ENCODE assay signal across 13 cellular contexts in the genomic region with DNA sequence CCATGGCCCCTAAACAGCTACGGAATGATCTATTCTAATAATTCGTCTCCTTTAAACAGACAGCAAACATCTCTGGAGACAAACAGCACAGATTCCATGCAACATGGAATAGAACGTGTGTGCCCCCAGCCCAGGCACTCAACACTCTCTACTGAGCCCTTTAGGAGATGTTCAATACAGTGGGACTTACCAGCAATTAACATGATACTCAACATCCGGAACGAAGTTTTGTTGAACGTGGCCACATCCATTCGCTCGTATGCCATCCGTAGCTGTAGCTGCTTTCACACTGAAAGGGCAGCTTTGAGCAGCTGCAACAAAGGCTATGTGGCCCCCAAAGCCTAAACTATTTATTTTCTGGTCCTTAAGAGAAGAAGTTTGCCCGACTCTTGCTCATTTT. TPM values are rescaled to one million over a fixed set of nuclear protein-coding genes. Genes with fewer than 3 reads are reported as not detected.
DNase-seq lines count a peak whose midpoint lies in the region; ATAC-seq and TF ChIP-seq lines count a peak whose summit lies in the region.
"Had no signal": no experiment of that assay in that cellular context is flagged by ENCODE, and none has a peak within 500 bp of the region (broad histone marks: within the 10 kb centered on the region; RNA-seq: fewer than 3 reads in every experiment).

No MANE protein-coding gene starts in this region.

- no peak overlapping the region for H2BK5ac ChIP-seq in mesenchymal stem cell (ENCODE audit: low read depth, low read length, poor library complexity, severe bottlenecking)

- no peaks in the 10 kb centered on the region for H3K9me2 ChIP-seq in Karpas-422 (replicated peaks; ENCODE audit: insufficient read depth, low read length)

- TF ChIP-seq CTCF in DND-41 (IDR thresholded peaks at IDR 0.05; ENCODE audit: borderline replicate concordance, extremely low read depth, low read length, poor library complexity, severe bottlenecking): no peak
- no peak for TF ChIP-seq CTCF in brain (conservative IDR thresholded peaks at IDR 0.05)
- TF ChIP-seq CTCF in osteocyte (IDR thresholded peaks at IDR 0.05): no peak

- peak; percentile 23 for ATAC-seq in DND-41 (ENCODE audit: insufficient read depth, low read depth)

- H3K9me3 Mint-ChIP-seq in activated CD4-positive, alpha-beta T cell treated with anti-CD3 and anti-CD28 coated beads, Interleukin-2, amount 10 ng/mL, durations not matched to agents 24 days and 14 days: no peaks in the 10 kb centered on the region
- H3K9me3 Mint-ChIP-seq in brain (peaks cover 0 to 4% (median 0%) of the 10 kb centered on the region in 5 experiments), osteocyte (ENCODE audit: unreplicated experiment) (no peaks in the 10 kb centered on the region)

- H3K4me2 ChIP-seq in DND-41 (ENCODE audit: insufficient read depth, low read length) (peak overlapping the region; percentile 87), Karpas-422 (ENCODE audit: low read depth, low read length, poor library complexity, severe bottlenecking) (no peak overlapping the region), mesenchymal stem cell (ENCODE audit: low read length, poor library complexity, severe bottlenecking) (no peak overlapping the region)

- no peak overlapping the region for H3K14ac ChIP-seq in mesenchymal stem cell (ENCODE audit: low read length in 2 of 2)

- H3K9me3 ChIP-seq in DND-41 (ENCODE audit: insufficient read depth, low read length, severe bottlenecking) (no peaks in the 10 kb centered on the region), Karpas-422 (ENCODE audit: low read length) (no peaks in the 10 kb centered on the region), mesenchymal stem cell (ENCODE audit: control insufficient read depth, low read length) (no peaks in the 10 kb centered on the region)

- H3K4me1 ChIP-seq in DND-41 (ENCODE audit: insufficient read depth, low read length) (peaks cover 53% of the 10 kb centered on the region), Karpas-422 (ENCODE audit: low read length) (no peaks in the 10 kb centered on the region), mesenchymal stem cell (ENCODE audit: control insufficient read depth, insufficient read depth, low read depth, low read length) (peaks cover 6% of the 10 kb centered on the region)

- H3K79me1 ChIP-seq in mesenchymal stem cell (replicated peaks; ENCODE audit: low read length, poor library complexity, severe bottlenecking): no peaks in the 10 kb centered on the region

- H2AFZ ChIP-seq in DND-41 (ENCODE audit: low read depth, low read length) (peak overlapping the region; percentile 52), Karpas-422 (ENCODE audit: low read length) (no peak overlapping the region), mesenchymal stem cell (ENCODE audit: low read depth, low read length) (no peak overlapping the region)

- H3K27ac ChIP-seq in DND-41 (ENCODE audit: low read length) (peak overlapping the region; percentile 97), Karpas-422 (ENCODE audit: low read length) (no peak overlapping the region), mesenchymal stem cell (ENCODE audit: low read length, poor library complexity, severe bottlenecking) (no peak overlapping the region)
- H3K27ac ChIP-seq: 22Rv1, RWPE1 had no signal

- H2AK5ac ChIP-seq in mesenchymal stem cell (ENCODE audit: low read length, severe bottlenecking): no peak overlapping the region

- H2BK12ac ChIP-seq in mesenchymal stem cell (ENCODE audit: low read length in 2 of 2): no peak overlapping the region

- H3K23ac ChIP-seq in mesenchymal stem cell (ENCODE audit: low read length in 2 of 2): no peak overlapping the region

- peak; percentile 53 for DNase-seq in activated CD4-positive, alpha-beta T cell treated with anti-CD3 and anti-CD28 coated beads, Interleukin-2, amount 10 ng/mL, durations not matched to agents 24 days and 14 days
- DNase-seq in activated CD4-positive, alpha-beta T cell treated with anti-CD3 and anti-CD28 coated beads, Interleukin-2, amount 50 U/mL, for 48 hours: no peak
- DNase-seq in DND-41 (peak; percentile 54), osteocyte (ENCODE audit: extremely low spot score, unreplicated experiment) (peak; percentile 48), Karpas-422 (no peak), LoVo (ENCODE audit: low spot score) (no peak), mesenchymal stem cell (no peak)
- DNase-seq: GF-D8, NCI-H510A had no signal

- H3K27me3 ChIP-seq in DND-41 (ENCODE audit: insufficient read depth, low read length, poor library complexity) (no peaks in the 10 kb centered on the region), Karpas-422 (ENCODE audit: low read length) (no peaks in the 10 kb centered on the region), mesenchymal stem cell (ENCODE audit: control insufficient read depth in 1 of 2, insufficient read depth in 1 of 2, low read length in 2 of 2) (peaks cover 16 to 67% of the 10 kb centered on the region in 2 experiments)

- H4K91ac ChIP-seq in mesenchymal stem cell (ENCODE audit: low read length): no peak overlapping the region

- intact Hi-C loops in activated CD4-positive, alpha-beta T cell treated with anti-CD3 and anti-CD28 coated beads, Interleukin-2, amount 10 ng/mL, durations not matched to agents 24 days and 14 days (cut with micrococcal nuclease): loop anchor here (5.0 kb wide), 1 partner anchor 226 kb away; no protein-coding TSS in a partner anchor

- H4K20me1 ChIP-seq in DND-41 (ENCODE audit: insufficient read depth, low read length) (no peaks in the 10 kb centered on the region), Karpas-422 (ENCODE audit: insufficient read depth, low read depth, low read length) (no peaks in the 10 kb centered on the region)

- no peak overlapping the region for H3K4me3 Mint-ChIP-seq in activated CD4-positive, alpha-beta T cell treated with anti-CD3 and anti-CD28 coated beads, Interleukin-2, amount 10 ng/mL, durations not matched to agents 24 days and 14 days
- H3K4me3 Mint-ChIP-seq in brain (peak overlapping the region in 4 of 5 experiments; percentile 48 to 87 (median 70)), osteocyte (ENCODE audit: unreplicated experiment) (no peak overlapping the region)

- no peak overlapping the region for H2BK15ac ChIP-seq in mesenchymal stem cell (ENCODE audit: low read depth, poor library complexity, severe bottlenecking)

- H2BK120ac ChIP-seq in mesenchymal stem cell (ENCODE audit: low read depth, low read length): no peak overlapping the region

- peaks cover 57% of the 10 kb centered on the region for H3K79me2 ChIP-seq in DND-41 (ENCODE audit: insufficient read depth, low read length)
- H3K79me2 ChIP-seq in Karpas-422 (ENCODE audit: low read length): no peaks in the 10 kb centered on the region

- no peak overlapping the region for H3K27ac Mint-ChIP-seq in activated CD4-positive, alpha-beta T cell treated with anti-CD3 and anti-CD28 coated beads, Interleukin-2, amount 10 ng/mL, durations not matched to agents 24 days and 14 days
- H3K27ac Mint-ChIP-seq in brain (peak overlapping the region in 2 of 5 experiments; percentile 9 to 28), osteocyte (ENCODE audit: unreplicated experiment) (no peak overlapping the region)

- no peak overlapping the region for H4K8ac ChIP-seq in mesenchymal stem cell (ENCODE audit: low read length)

- peaks cover 27% of the 10 kb centered on the region for H3K27me3 Mint-ChIP-seq in activated CD4-positive, alpha-beta T cell treated with anti-CD3 and anti-CD28 coated beads, Interleukin-2, amount 10 ng/mL, durations not matched to agents 24 days and 14 days
- H3K27me3 Mint-ChIP-seq in brain: peaks cover 55% of the 10 kb centered on the region
- H3K27me3 Mint-ChIP-seq in osteocyte (ENCODE audit: unreplicated experiment): peaks cover 17% of the 10 kb centered on the region

- H3K4me3 ChIP-seq in DND-41 (ENCODE audit: low read depth in 1 of 2, low read length in 2 of 2): peak overlapping the region; percentile 31 to 79
- no peak overlapping the region for H3K4me3 ChIP-seq in Karpas-422 (ENCODE audit: low read length)
- no peak overlapping the region for H3K4me3 ChIP-seq in mesenchymal stem cell (ENCODE audit: insufficient read depth in 1 of 2, low read depth in 1 of 2, low read length in 2 of 2)

- no peaks in the 10 kb centered on the region for H3K36me3 Mint-ChIP-seq in activated CD4-positive, alpha-beta T cell treated with anti-CD3 and anti-CD28 coated beads, Interleukin-2, amount 10 ng/mL, durations not matched to agents 24 days and 14 days (ENCODE audit: low read depth)
- no peaks in the 10 kb centered on the region for H3K36me3 Mint-ChIP-seq in brain
- H3K36me3 Mint-ChIP-seq in osteocyte (ENCODE audit: unreplicated experiment): no peaks in the 10 kb centered on the region

- H3K9ac ChIP-seq in DND-41 (ENCODE audit: low read depth, low read length) (peak overlapping the region; percentile 61), Karpas-422 (ENCODE audit: low read length) (no peak overlapping the region), mesenchymal stem cell (ENCODE audit: low read length) (no peak overlapping the region)

- H3K18ac ChIP-seq in mesenchymal stem cell (ENCODE audit: low read depth in 1 of 2, low read length in 2 of 2): no peak overlapping the region

- peaks cover 30% of the 10 kb centered on the region for H3K4me1 Mint-ChIP-seq in activated CD4-positive, alpha-beta T cell treated with anti-CD3 and anti-CD28 coated beads, Interleukin-2, amount 10 ng/mL, durations not matched to agents 24 days and 14 days
- H3K4me1 Mint-ChIP-seq in brain: peaks cover 20% of the 10 kb centered on the region
- peaks cover 2% of the 10 kb centered on the region for H3K4me1 Mint-ChIP-seq in osteocyte (ENCODE audit: unreplicated experiment)

- H3K36me3 ChIP-seq in DND-41 (ENCODE audit: insufficient read depth, low read length) (peaks cover 14% of the 10 kb centered on the region), Karpas-422 (ENCODE audit: insufficient read depth, low read length) (no peaks in the 10 kb centered on the region), mesenchymal stem cell (ENCODE audit: control insufficient read depth in 1 of 2, insufficient read depth in 2 of 2, low read depth in 1 of 2, low read length in 2 of 2) (peaks cover 0 to 3% of the 10 kb centered on the region in 2 experiments)

- H3K4ac ChIP-seq in mesenchymal stem cell (ENCODE audit: low read depth in 1 of 2, low read length in 2 of 2): no peak overlapping the region

- 78% methylated on average over 10 of the region's 10 CpGs for WGBS in mesenchymal stem cell

RNA-seq across cellular contexts. Expression of a gene that starts 3.5 kb away (rescaled TPM):
- total RNA-seq in activated CD4-positive, alpha-beta T cell treated with anti-CD3 and anti-CD28 coated beads, Interleukin-2, amount 10 ng/mL, durations not matched to agents 24 days and 14 days: 0.47 and 1.1 TPM in 2 replicates
- 7.1 TPM for polyA plus RNA-seq in brain (ENCODE audit: insufficient read depth, low read depth, low replicate concordance)
- total RNA-seq in osteocyte: 0.39 and 1.5 TPM in 2 replicates
- total RNA-seq in Karpas-422 (2014; rRNA removed; shearing (Covaris generic); ENCODE audit: low replicate concordance): not detected in 2 replicates
- polyA plus RNA-seq in mesenchymal stem cell (2013, experiment 1 of 2): 0.06 TPM
- polyA plus RNA-seq in mesenchymal stem cell (2013, experiment 2 of 2): 0.08 TPM
- polyA plus RNA-seq: BJ had no signal

Comparison
In these comparisons a context has a peak if more than half of its experiments do, and no peak if none do; other contexts are left out.
1. DNase-seq: peak in activated CD4-positive, alpha-beta T cell treated with anti-CD3 and anti-CD28 coated beads, Interleukin-2, amount 10 ng/mL, durations not matched to agents 24 days and 14 days (single experiment), DND-41 (single experiment) and osteocyte (single experiment); none in activated CD4-positive, alpha-beta T cell treated with anti-CD3 and anti-CD28 coated beads, Interleukin-2, amount 50 U/mL, for 48 hours (0 of 2), Karpas-422 (single experiment), LoVo (single experiment) and mesenchymal stem cell (single experiment).
2. H3K4me3 Mint-ChIP-seq: peak in brain (4 of 5); none in activated CD4-positive, alpha-beta T cell treated with anti-CD3 and anti-CD28 coated beads, Interleukin-2, amount 10 ng/mL, durations not matched to agents 24 days and 14 days (single experiment) and osteocyte (single experiment).
3. H3K4me3 ChIP-seq: peak in DND-41 (2 of 2); none in Karpas-422 (single experiment) and mesenchymal stem cell (0 of 2).